Comparison of ENCODE assay signal across 18 cellular contexts in genomic region chr5:111386832-111387162, GRCh38.
"Had no signal": no experiment of that assay in that cellular context is flagged by ENCODE, and none has a peak within 500 bp of the region (broad histone marks: within the 10 kb centered on the region; RNA-seq: fewer than 3 reads in every experiment).

No MANE protein-coding gene starts in this region.

- H3K4me3 ChIP-seq: lower lobe of right lung, mucosa of descending colon, upper lobe of left lung had no signal

- DNase-seq: activated CD4-positive, alpha-beta T cell treated with anti-CD3 and anti-CD28 coated beads, Interleukin-2, amount 50 U/mL, for 4 hours; activated CD8-positive, alpha-beta memory T cell treated with anti-CD3 and anti-CD28 coated beads, Interleukin-2, amount 50 U/mL, for 48 hours; activated naive CD4-positive, alpha-beta T cell treated with anti-CD3 and anti-CD28 coated beads for 36 hours; activated naive CD8-positive, alpha-beta T cell treated with anti-CD3 and anti-CD28 coated beads, Interleukin-2, amount 10 ng/mL, durations not matched to agents 7 days and 5 days; activated T-cell treated with anti-CD3 and anti-CD28 coated beads, Interleukin-2, amount 50 U/mL, for 4 hours; amniotic stem cell; lower lobe of right lung; mucosa of descending colon; naive B cell; occipital lobe; stimulated activated CD4-positive, alpha-beta T cell treated with anti-CD3 and anti-CD28 coated beads, Interleukin-4, amount 100 ng/mL, for 24 hours; stimulated activated naive CD8-positive, alpha-beta T cell treated with anti-CD3 and anti-CD28 coated beads, Interleukin-15, Interleukin-2, amounts not matched to agents 100 U/mL and 50 U/mL, for 24 hours; T-cell; upper lobe of left lung had no signal

- H3K4me1 ChIP-seq: lower lobe of right lung, upper lobe of left lung had no signal

- H3K4me1 Mint-ChIP-seq: naive B cell had no signal

- H3K27me3 ChIP-seq: upper lobe of left lung had no signal

- H3K36me3 ChIP-seq: lower lobe of right lung, upper lobe of left lung had no signal

- ATAC-seq: activated T-cell treated with anti-CD3 and anti-CD28 coated beads, Interleukin-2, amount 50 U/mL, for 4 hours; lower lobe of right lung; mucosa of descending colon; stimulated activated naive CD8-positive, alpha-beta T cell treated with anti-CD3 and anti-CD28 coated beads, Interleukin-15, Interleukin-2, amounts not matched to agents 100 U/mL and 50 U/mL, for 24 hours; T-cell; WTC11 had no signal

- H3K27ac Mint-ChIP-seq: activated naive CD4-positive, alpha-beta T cell treated with anti-CD3 and anti-CD28 coated beads for 36 hours; activated naive CD8-positive, alpha-beta T cell treated with anti-CD3 and anti-CD28 coated beads, Interleukin-2, amount 10 ng/mL, durations not matched to agents 7 days and 5 days; activated T-helper 2 cell treated with anti-CD3 and anti-CD28 coated beads, Interferon-gamma antibody, Interleukin-2, Interleukin-4, amounts not matched to agents 10 μg/mL and 5 μg/mL and 100 μg/mL, durations not matched to agents 14 hours and 24 hours and 36 hours; naive B cell; T-cell; T-helper 2 cell treated with Interferon-gamma antibody and Interleukin-4, amounts not matched to agents 5 μg/mL and 100 μg/mL, for 36 hours; WTC11 had no signal

- H3K9me3 ChIP-seq: lower lobe of right lung, mucosa of descending colon, upper lobe of left lung had no signal

- H3K4me3 Mint-ChIP-seq: activated naive CD4-positive, alpha-beta T cell treated with anti-CD3 and anti-CD28 coated beads for 36 hours; activated naive CD8-positive, alpha-beta T cell treated with anti-CD3 and anti-CD28 coated beads, Interleukin-2, amount 10 ng/mL, durations not matched to agents 7 days and 5 days; activated T-cell treated with anti-CD3 and anti-CD28 coated beads, Interleukin-2, amount 50 U/mL, for 4 hours; naive B cell; neural crest cell; T-cell; T-helper 2 cell treated with Interferon-gamma antibody and Interleukin-4, amounts not matched to agents 5 μg/mL and 100 μg/mL, for 36 hours; WTC11 had no signal

- H3K9me3 Mint-ChIP-seq: activated T-cell treated with anti-CD3 and anti-CD28 coated beads, Interleukin-2, amount 50 U/mL, for 4 hours; activated T-helper 2 cell treated with anti-CD3 and anti-CD28 coated beads, Interferon-gamma antibody, Interleukin-2, Interleukin-4, amounts not matched to agents 10 μg/mL and 5 μg/mL and 100 μg/mL, durations not matched to agents 14 hours and 24 hours and 36 hours; naive B cell; neural crest cell; T-cell; T-helper 2 cell treated with Interferon-gamma antibody and Interleukin-4, amounts not matched to agents 5 μg/mL and 100 μg/mL, for 36 hours; WTC11 had no signal

- H3K27me3 Mint-ChIP-seq: activated naive CD8-positive, alpha-beta T cell treated with anti-CD3 and anti-CD28 coated beads, Interleukin-2, amount 10 ng/mL, durations not matched to agents 7 days and 5 days; naive B cell; T-cell had no signal

- H3K36me3 Mint-ChIP-seq: naive B cell, WTC11 had no signal

- H3K27ac ChIP-seq: lower lobe of right lung, upper lobe of left lung had no signal
